ENCODE assay signal across 18 cellular contexts in genomic region chr2:41489638-41490037, GRCh38.
"Had no signal": no experiment of that assay in that cellular context is flagged by ENCODE, and none has a peak within 500 bp of the region (broad histone marks: within the 10 kb centered on the region; RNA-seq: fewer than 3 reads in every experiment).

No MANE protein-coding gene starts in this region.

- H3K27ac ChIP-seq: RWPE1 had no signal

- DNase-seq: KBM-7, NCI-H1092, NCI-H1105 treated with DMSO at 0.1 percent for 48 hours, NCI-H1417 treated with DMSO at 0.1 percent for 48 hours, NCI-H146, NCI-H1694 treated with DMSO at 0.1 percent for 48 hours, NCI-H1930, NCI-H2081, NCI-H2107, NCI-H2227 treated with DMSO at 0.1 percent for 48 hours, NCI-H524, NCI-H526 treated with DMSO at 0.1 percent for 48 hours, NCI-H774, SHP77, SK-N-SH, SW 1271, T-cell had no signal

- H3K9ac ChIP-seq: SK-N-SH had no signal

- H3K4me2 ChIP-seq: SK-N-SH had no signal

- ATAC-seq: T-cell had no signal
